19 cellular contexts compared by ENCODE assay signal in genomic region chr6:139482184-139482751, GRCh38.
DNase-seq lines count a peak whose midpoint lies in the region; ATAC-seq, FAIRE-seq and TF ChIP-seq lines count a peak whose summit lies in the region.
"Had no signal": no experiment of that assay in that cellular context is flagged by ENCODE, and none has a peak within 500 bp of the region (broad histone marks: within the 10 kb centered on the region; RNA-seq: fewer than 3 reads in every experiment).

No MANE protein-coding gene starts in this region.

- intact Hi-C loops in HepG2 (cut with micrococcal nuclease; ENCODE audit: unreplicated experiment) (loop anchor here (5.0 kb wide), 1 partner anchor 175 kb away; no protein-coding TSS in a partner anchor), right lobe of liver (cut with DNase I) (no loop called here), sciatic nerve (cut with DNase I) (no loop called here), MCF 10A (cut with micrococcal nuclease) (no loop called here)

- no peak overlapping the region for H3K4me2 ChIP-seq in HepG2 (ENCODE audit: low read depth, low read length)

- H3K36me3 Mint-ChIP-seq in MCF 10A (ENCODE audit: insufficient read depth, unreplicated experiment): no peaks in the 10 kb centered on the region
- H3K36me3 Mint-ChIP-seq: activated naive CD4-positive, alpha-beta T cell treated with anti-CD3 and anti-CD28 coated beads, Interleukin-2, amount 10 ng/mL, durations not matched to agents 7 days and 5 days had no signal

- BruUV-seq in HepG2 (replicated peaks; lab: Mats Ljungman, UMichigan) (no TSS peak), MCF 10A (replicated peaks; lab: Mats Ljungman, UMichigan) (no TSS peak)

- TF ChIP-seq CTCF in HepG2 (CRISPR knock-in tag; IDR thresholded peaks at IDR 0.05) (no peak), right lobe of liver (IDR thresholded peaks at IDR 0.05) (no peak), fibroblast of pulmonary artery (IDR thresholded peaks at IDR 0.05; ENCODE audit: low read length, missing control alignments) (no peak), MCF 10A (IDR thresholded peaks at IDR 0.05; ENCODE audit: unreplicated experiment) (no peak)

- H2AFZ ChIP-seq in HepG2 (ENCODE audit: low read length): peak overlapping the region; percentile 3

- TF ChIP-seq RAD21 in HepG2 (CRISPR knock-in tag; IDR thresholded peaks at IDR 0.05): no peak

- no peak for FAIRE-seq in HepG2 (lab: Jason Lieb, UNC)
- FAIRE-seq: D721Med, pancreas, RCC 7860 had no signal

- no peaks in the 10 kb centered on the region for H3K27me3 ChIP-seq in HepG2 (ENCODE audit: control insufficient read depth in 1 of 2, insufficient read depth in 2 of 2, low read length in 2 of 2)
- no peaks in the 10 kb centered on the region for H3K27me3 ChIP-seq in right lobe of liver
- H3K27me3 ChIP-seq: brain microvascular endothelial cell, pancreas had no signal

- DNase-seq in HepG2 (ENCODE audit: low spot score) (no peak), right lobe of liver (no peak), NCI-H69 (lab: John Stamatoyannopoulos, UW) (peak; percentile 77), fibroblast of pulmonary artery (ENCODE audit: low read depth) (peak; percentile 16), NCI-H774 (lab: John Stamatoyannopoulos, UW) (no peak), sciatic nerve (ENCODE audit: low spot score) (no peak), MCF 10A (ENCODE audit: unreplicated experiment) (no peak), NCI-H2081 treated with DMSO at 0.1 percent for 48 hours (lab: John Stamatoyannopoulos, UW) (no peak)
- DNase-seq: activated CD4-positive, CD25-positive, alpha-beta regulatory T cell treated with anti-CD3 and anti-CD28 coated beads, Interleukin-2, amount 50 U/mL, for 72 hours; activated CD8-positive, alpha-beta memory T cell treated with anti-CD3 and anti-CD28 coated beads, Interleukin-2, amount 50 U/mL, for 4 hours; activated naive CD4-positive, alpha-beta T cell treated with anti-CD3 and anti-CD28 coated beads, Interleukin-2, amount 10 ng/mL, durations not matched to agents 7 days and 5 days; brain microvascular endothelial cell; effector CD4-positive, alpha-beta T cell; Kasumi-1; pancreas; stimulated activated CD4-positive, alpha-beta T cell treated with anti-CD3 and anti-CD28 coated beads, Interleukin-12 subunit alpha, Interleukin-12 subunit beta, amount 100 ng/mL, for 4 hours had no signal

- H3K79me2 ChIP-seq in HepG2 (ENCODE audit: insufficient read depth, low read length): no peaks in the 10 kb centered on the region

- TF ChIP-seq POLR2A in HepG2 (IDR thresholded peaks at IDR 0.05; ENCODE audit: insufficient read depth in 1 of 2, low read depth in 2 of 2, low read length in 2 of 2) (no peak), right lobe of liver (IDR thresholded peaks at IDR 0.05) (no peak)

- in situ Hi-C loops in HepG2 (cut with HindIII; ENCODE audit: extremely low pct_ligation_motif_present, low pct_unique_long_range_greater_than_20kb): no loop called here

- CTCF ChIA-PET in HepG2 (lab: Yijun Ruan, JAX; ENCODE audit: low intra/inter-chr PET ratio, low total read pairs): no interaction called here
- CTCF ChIA-PET in MCF 10A (lab: Yijun Ruan, JAX): no interaction called here

- H4K20me1 ChIP-seq in HepG2 (ENCODE audit: insufficient read depth, low read length): no peaks in the 10 kb centered on the region

- no peaks in the 10 kb centered on the region for H3K9me3 Mint-ChIP-seq in MCF 10A (ENCODE audit: unreplicated experiment)
- H3K9me3 Mint-ChIP-seq: activated naive CD4-positive, alpha-beta T cell treated with anti-CD3 and anti-CD28 coated beads, Interleukin-2, amount 10 ng/mL, durations not matched to agents 7 days and 5 days; memory B cell had no signal

- 49% methylated on average over 5 of the region's 5 CpGs for WGBS in HepG2 (ENCODE audit: low lambda C conversion rate)
- 22% methylated on average over 5 of the region's 5 CpGs for WGBS in right lobe of liver (ENCODE audit: insufficient coverage, low coverage, low lambda C conversion rate, missing lambda C conversion rate)

- no peak overlapping the region for H3K27ac Mint-ChIP-seq in MCF 10A (ENCODE audit: low read depth, unreplicated experiment)
- H3K27ac Mint-ChIP-seq: activated naive CD4-positive, alpha-beta T cell treated with anti-CD3 and anti-CD28 coated beads, Interleukin-2, amount 10 ng/mL, durations not matched to agents 7 days and 5 days; memory B cell had no signal

- peaks cover 60% of the 10 kb centered on the region for H3K4me1 ChIP-seq in HepG2 (ENCODE audit: insufficient read depth, low read length)
- peaks cover 0 to 52% (median 13%) of the 10 kb centered on the region in 4 donors for H3K4me1 ChIP-seq in right lobe of liver

- H3K9ac ChIP-seq in HepG2 (ENCODE audit: insufficient read depth, low read depth, low read length): no peak overlapping the region

- H3K4me3 Mint-ChIP-seq in MCF 10A (ENCODE audit: unreplicated experiment): no peak overlapping the region
- H3K4me3 Mint-ChIP-seq: activated naive CD4-positive, alpha-beta T cell treated with anti-CD3 and anti-CD28 coated beads, Interleukin-2, amount 10 ng/mL, durations not matched to agents 7 days and 5 days; memory B cell had no signal

- H3K4me1 Mint-ChIP-seq in MCF 10A (ENCODE audit: insufficient read depth, unreplicated experiment): no peaks in the 10 kb centered on the region
- H3K4me1 Mint-ChIP-seq: activated naive CD4-positive, alpha-beta T cell treated with anti-CD3 and anti-CD28 coated beads, Interleukin-2, amount 10 ng/mL, durations not matched to agents 7 days and 5 days; memory B cell had no signal

- POLR2A ChIA-PET in HepG2 (lab: Yijun Ruan, JAX): no interaction called here
- POLR2A ChIA-PET in MCF 10A (lab: Yijun Ruan, JAX): no interaction called here

- H3K27me3 Mint-ChIP-seq in MCF 10A (ENCODE audit: insufficient read depth, unreplicated experiment): no peaks in the 10 kb centered on the region
- H3K27me3 Mint-ChIP-seq: memory B cell had no signal

- H3K27ac ChIP-seq in HepG2 (ENCODE audit: extremely low read length, insufficient read depth, low read length) (no peak overlapping the region), right lobe of liver (peak overlapping the region in 1 of 3 donors; percentile 12)
- H3K27ac ChIP-seq: brain microvascular endothelial cell, pancreas had no signal

- no peaks in the 10 kb centered on the region for H3K36me3 ChIP-seq in HepG2 (replicated peaks in 1 of 2; ENCODE audit: control insufficient read depth in 1 of 2, insufficient read depth in 2 of 2, low read length in 2 of 2)
- H3K36me3 ChIP-seq in right lobe of liver: no peaks in the 10 kb centered on the region
- H3K36me3 ChIP-seq: brain microvascular endothelial cell, pancreas had no signal

- no peak for TF ChIP-seq EP300 in HepG2 (IDR thresholded peaks at IDR 0.05; ENCODE audit: low read depth in 2 of 2, low read length in 2 of 2)
- no peak for TF ChIP-seq EP300 in HepG2 (CRISPR knock-in tag; IDR thresholded peaks at IDR 0.05; ENCODE audit: borderline replicate concordance)

- H3K9me3 ChIP-seq in HepG2 (ENCODE audit: low read length): no peaks in the 10 kb centered on the region
- H3K9me3 ChIP-seq in right lobe of liver: no peaks in the 10 kb centered on the region
- H3K9me3 ChIP-seq: pancreas had no signal

- H3K4me3 ChIP-seq in HepG2 (replicated peaks in 1 of 3; ENCODE audit: insufficient read depth in 1 of 3, low read depth in 2 of 3, low read length in 3 of 3): no peak overlapping the region
- H3K4me3 ChIP-seq in right lobe of liver: no peak overlapping the region
- no peak overlapping the region for H3K4me3 ChIP-seq in fibroblast of pulmonary artery (replicated peaks; ENCODE audit: low read depth, low read length)
- H3K4me3 ChIP-seq: pancreas had no signal

- ATAC-seq in HepG2: no peak
- ATAC-seq in right lobe of liver: no peak
- ATAC-seq in sciatic nerve: no peak
- ATAC-seq: pancreas had no signal

TF ChIP-seq in HepG2, 621 proteins besides CTCF, POLR2A, EP300 and RAD21:
- TF ChIP-seq MAFK (conservative IDR thresholded peaks at IDR 0.05 in 1 of 2, IDR thresholded peaks at IDR 0.05 in 1 of 2; ENCODE audit: low read length in 2 of 2): peak; percentile 25 to 36; a peak in 1 of 4 replicates
- no peak for TF ChIP-seq ZNF10 (CRISPR knock-in tag; IDR thresholded peaks at IDR 0.05; ENCODE audit: borderline replicate concordance, low read depth)

Comparison
In these comparisons a context has a peak if more than half of its experiments do, and no peak if none do; other contexts are left out.
1. DNase-seq: peak in NCI-H69 (single experiment) and fibroblast of pulmonary artery (single experiment); none in HepG2 (single experiment), right lobe of liver (0 of 3), NCI-H774 (single experiment), sciatic nerve (single experiment), MCF 10A (single experiment) and NCI-H2081 treated with DMSO at 0.1 percent for 48 hours (single experiment).